ENCODE assay signal across 24 cellular contexts in the genomic region with DNA sequence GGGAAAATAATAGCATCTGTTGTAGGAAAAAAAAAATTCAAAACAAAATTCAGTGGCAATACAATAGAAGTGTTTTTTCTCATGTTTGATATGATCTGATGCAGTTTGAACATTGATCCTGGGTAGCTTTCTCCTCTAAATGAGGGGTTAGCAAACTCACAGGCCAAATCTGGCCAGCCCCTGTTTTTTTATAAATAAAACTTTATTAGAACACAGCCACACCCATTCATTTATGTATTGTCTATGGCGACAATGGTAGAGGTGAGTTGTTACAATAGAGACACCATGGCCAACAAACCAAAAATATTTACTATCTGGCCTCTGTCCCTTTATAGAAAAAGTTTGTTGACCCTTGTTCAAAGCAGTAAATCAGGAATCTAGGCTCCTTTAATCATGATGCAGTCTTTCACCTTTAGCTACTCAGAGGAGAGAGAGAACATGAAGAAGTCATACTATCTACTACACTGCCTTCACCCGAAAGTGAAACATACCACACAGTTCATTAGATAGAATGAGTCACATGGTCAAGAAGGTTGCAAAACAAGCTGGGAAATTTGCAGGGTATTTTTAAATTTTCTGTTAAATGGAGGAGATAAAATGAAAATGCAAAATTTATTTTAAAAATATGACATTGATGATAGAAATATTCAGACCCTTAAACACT.
A peak's percentile ranks its signal among the peaks of the same experiment; 100 is the strongest.
DNase-seq lines count a peak whose midpoint lies in the region; ATAC-seq and TF ChIP-seq lines count a peak whose summit lies in the region.
"Had no signal": no experiment of that assay in that cellular context is flagged by ENCODE, and none has a peak within 500 bp of the region (broad histone marks: within the 10 kb centered on the region; RNA-seq: fewer than 3 reads in every experiment).

No MANE protein-coding gene starts in this region.

- DNase-seq in NOMO-1 treated with DMSO at 0.1 percent for 48 hours (lab: John Stamatoyannopoulos, UW; ENCODE audit: unreplicated experiment) (peak; percentile 1), NOMO-1 treated with dmso at 0.1 percent for 144 hours (lab: John Stamatoyannopoulos, UW; ENCODE audit: unreplicated experiment) (no peak), renal cortical epithelial cell (ENCODE audit: low read depth) (peak; percentile 39), NCI-H345 treated with DMSO at 0.1 percent for 48 hours (lab: John Stamatoyannopoulos, UW; ENCODE audit: unreplicated experiment) (no peak), left lobe of liver (ENCODE audit: low spot score) (no peak), right atrium auricular region (ENCODE audit: low spot score) (no peak)
- DNase-seq: activated CD4-positive, CD25-positive, alpha-beta regulatory T cell; activated effector memory CD4-positive, alpha-beta T cell treated with anti-CD3 and anti-CD28 coated beads, Interleukin-2, amount 50 U/mL, for 16 hours; amniotic stem cell; COR-L47; DMS79 treated with DMSO at 0.1 percent for 48 hours; heart right ventricle; NCI-H1092; NCI-H2029 treated with DMSO at 0.1 percent for 48 hours; NCI-H510A; stimulated activated CD4-positive, alpha-beta T cell treated with anti-CD3 and anti-CD28 coated beads, Interleukin-2, amount 100 ng/mL, for 24 hours; T1000 had no signal

- H3K36me3 Mint-ChIP-seq in activated T-helper 17 cell treated with anti-CD3 and anti-CD28 coated beads, Interleukin-2, amount 50 U/mL, for 72 hours (ENCODE audit: low read depth), result no peaks in the 10 kb centered on the region

- H3K36me3 ChIP-seq in right atrium auricular region, result no peaks in the 10 kb centered on the region
- H3K36me3 ChIP-seq: heart right ventricle had no signal

- H3K4me3 Mint-ChIP-seq in activated T-helper 17 cell treated with anti-CD3 and anti-CD28 coated beads, Interleukin-2, amount 50 U/mL, for 72 hours, result no peak overlapping the region
- H3K4me3 Mint-ChIP-seq: dendritic cell treated with granulocyte-macrophage colony-stimulating factor and Interleukin-4, amounts not matched to agents 40 ng/mL and 50 ng/mL, for 4 days; IgD-negative memory B cell; neural crest cell; stimulated activated naive CD8-positive, alpha-beta T cell treated with anti-CD3 and anti-CD28 coated beads, Interleukin-15, Interleukin-2, amounts not matched to agents 100 ng/mL and 50 ng/mL, for 24 hours had no signal

- peak; percentile 48 for ATAC-seq in HG03354 (IDR thresholded peaks at IDR 0.05; ENCODE audit: poor library complexity, severe bottlenecking, unreplicated experiment)
- ATAC-seq in activated T-helper 17 cell treated with anti-CD3 and anti-CD28 coated beads, Interleukin-2, amount 50 U/mL, for 72 hours (replicated peaks), result peak; percentile 92
- ATAC-seq in left lobe of liver, result no peak
- ATAC-seq: heart right ventricle had no signal

- no peak overlapping the region for H3K27ac ChIP-seq in right atrium auricular region
- H3K27ac ChIP-seq: 22Rv1, heart right ventricle had no signal

- H3K27ac Mint-ChIP-seq in activated T-helper 17 cell treated with anti-CD3 and anti-CD28 coated beads, Interleukin-2, amount 50 U/mL, for 72 hours, result peak overlapping the region; percentile 59
- H3K27ac Mint-ChIP-seq: dendritic cell treated with granulocyte-macrophage colony-stimulating factor and Interleukin-4, amounts not matched to agents 40 ng/mL and 50 ng/mL, for 4 days; IgD-negative memory B cell; stimulated activated naive CD8-positive, alpha-beta T cell treated with anti-CD3 and anti-CD28 coated beads, Interleukin-15, Interleukin-2, amounts not matched to agents 100 ng/mL and 50 ng/mL, for 24 hours had no signal

- no peaks in the 10 kb centered on the region for H3K4me1 ChIP-seq in right atrium auricular region
- H3K4me1 ChIP-seq: heart right ventricle had no signal

- no peaks in the 10 kb centered on the region for H3K9me3 ChIP-seq in right atrium auricular region
- H3K9me3 ChIP-seq: heart right ventricle had no signal

- H3K27me3 ChIP-seq in right atrium auricular region, result no peaks in the 10 kb centered on the region

- H3K4me1 Mint-ChIP-seq in activated T-helper 17 cell treated with anti-CD3 and anti-CD28 coated beads, Interleukin-2, amount 50 U/mL, for 72 hours, result peaks cover 4% of the 10 kb centered on the region

- H3K4me3 ChIP-seq in right atrium auricular region, result no peak overlapping the region
- H3K4me3 ChIP-seq: heart right ventricle had no signal

- TF ChIP-seq CTCF in right atrium auricular region (IDR thresholded peaks at IDR 0.05), result no peak

- H3K9me3 Mint-ChIP-seq in activated T-helper 17 cell treated with anti-CD3 and anti-CD28 coated beads, Interleukin-2, amount 50 U/mL, for 72 hours, result no peaks in the 10 kb centered on the region
- H3K9me3 Mint-ChIP-seq: dendritic cell treated with granulocyte-macrophage colony-stimulating factor and Interleukin-4, amounts not matched to agents 40 ng/mL and 50 ng/mL, for 4 days; IgD-negative memory B cell; stimulated activated naive CD8-positive, alpha-beta T cell treated with anti-CD3 and anti-CD28 coated beads, Interleukin-15, Interleukin-2, amounts not matched to agents 100 ng/mL and 50 ng/mL, for 24 hours had no signal

- no peaks in the 10 kb centered on the region for H3K27me3 Mint-ChIP-seq in activated T-helper 17 cell treated with anti-CD3 and anti-CD28 coated beads, Interleukin-2, amount 50 U/mL, for 72 hours
- H3K27me3 Mint-ChIP-seq: dendritic cell treated with granulocyte-macrophage colony-stimulating factor and Interleukin-4, amounts not matched to agents 40 ng/mL and 50 ng/mL, for 4 days; stimulated activated naive CD8-positive, alpha-beta T cell treated with anti-CD3 and anti-CD28 coated beads, Interleukin-15, Interleukin-2, amounts not matched to agents 100 ng/mL and 50 ng/mL, for 24 hours had no signal

Comparison
In these comparisons a context has a peak if more than half of its experiments do, and no peak if none do; other contexts are left out.
1. DNase-seq: peak in NOMO-1 treated with DMSO at 0.1 percent for 48 hours (single experiment) and renal cortical epithelial cell (single experiment); none in NOMO-1 treated with dmso at 0.1 percent for 144 hours (single experiment), NCI-H345 treated with DMSO at 0.1 percent for 48 hours (single experiment), left lobe of liver (single experiment) and right atrium auricular region (single experiment).